1 cellular context compared by ENCODE assay signal in the genomic region with DNA sequence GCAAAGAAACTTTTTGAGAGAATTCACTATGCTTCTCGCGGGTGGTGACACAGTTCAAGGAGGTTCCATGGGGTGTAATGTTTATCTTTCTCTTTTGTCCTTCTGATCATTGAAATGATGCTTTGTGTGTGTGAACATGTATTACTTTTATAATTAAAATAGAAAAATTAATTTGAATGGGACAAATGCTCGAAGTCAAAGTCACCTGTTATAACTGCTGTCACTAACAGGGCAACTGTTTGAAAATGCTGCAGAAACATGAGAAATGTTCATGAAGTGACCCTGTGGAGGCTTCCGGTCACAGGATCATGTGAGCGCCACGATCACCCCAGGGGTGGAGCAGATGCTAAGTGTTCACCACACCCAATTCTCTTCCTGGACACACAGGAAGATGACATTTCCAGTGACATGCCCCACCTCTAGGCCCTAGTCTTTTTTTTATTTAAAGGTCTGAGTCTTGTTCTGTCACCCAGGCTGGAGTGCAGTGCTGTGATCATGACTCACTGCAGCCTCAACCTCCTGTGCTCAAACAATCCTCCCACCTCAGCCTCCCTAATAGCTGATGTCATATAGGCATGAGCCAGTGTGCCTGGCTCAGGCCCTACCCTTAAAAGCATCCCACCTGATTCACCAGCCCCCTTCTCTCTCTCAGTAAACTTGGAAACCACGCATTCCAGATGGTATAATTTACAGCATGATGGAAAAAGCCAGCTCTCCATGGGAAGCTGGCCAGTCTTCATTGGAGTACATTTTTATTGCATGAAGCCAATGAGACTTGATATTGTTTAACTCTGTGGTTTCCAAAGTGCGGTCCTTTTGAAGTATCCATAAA.
A peak's percentile ranks its signal among the peaks of the same experiment; 100 is the strongest.
TF ChIP-seq lines count a peak whose summit lies in the region.

No MANE protein-coding gene starts in this region.

TF ChIP-seq in K562, 482 proteins besides CTCF, POLR2A, EP300 and RAD21 (continued from another document and continues in another):
- TF ChIP-seq CHD7 (IDR thresholded peaks at IDR 0.05; ENCODE audit: low read depth, low read length): no peak
- TF ChIP-seq TEAD4 (IDR thresholded peaks at IDR 0.05; ENCODE audit: low read length): peak; percentile 4; the same call in 1 of the 2 replicates
- no peak for TF ChIP-seq TEAD4 (CRISPR knock-in tag; IDR thresholded peaks at IDR 0.05; ENCODE audit: borderline replicate concordance)
- TF ChIP-seq ZNF124 (CRISPR knock-in tag; IDR thresholded peaks at IDR 0.05): no peak
- peak; percentile 67 for TF ChIP-seq KLF1 (tag; IDR thresholded peaks at IDR 0.05)
- no peak for TF ChIP-seq STAT5A (IDR thresholded peaks at IDR 0.05; ENCODE audit: borderline replicate concordance, low read length)
- TF ChIP-seq TAL1 (IDR thresholded peaks at IDR 0.05): no peak
- no peak for TF ChIP-seq ZNF778 (CRISPR knock-in tag; IDR thresholded peaks at IDR 0.05)
- TF ChIP-seq ELF1 (tag; IDR thresholded peaks at IDR 0.05): peak; percentile 88
- no peak for TF ChIP-seq ZNF311 (CRISPR knock-in tag; IDR thresholded peaks at IDR 0.05)
- TF ChIP-seq SMARCE1 (IDR thresholded peaks at IDR 0.05): peak; percentile 59
- 0 out of 2 replicates have a peak, but pooled peaks have one; percentile 21 for TF ChIP-seq ELF2 (CRISPR knock-in tag; IDR thresholded peaks at IDR 0.05)
- TF ChIP-seq GTF2F1 (IDR thresholded peaks at IDR 0.05; ENCODE audit: low read depth, low read length): no peak
- no peak for TF ChIP-seq ZNF277 (CRISPR knock-in tag; IDR thresholded peaks at IDR 0.05; ENCODE audit: borderline replicate concordance)
- no peak for TF ChIP-seq CHD1 (IDR thresholded peaks at IDR 0.05; ENCODE audit: low read length)
- TF ChIP-seq, protein P1, sequence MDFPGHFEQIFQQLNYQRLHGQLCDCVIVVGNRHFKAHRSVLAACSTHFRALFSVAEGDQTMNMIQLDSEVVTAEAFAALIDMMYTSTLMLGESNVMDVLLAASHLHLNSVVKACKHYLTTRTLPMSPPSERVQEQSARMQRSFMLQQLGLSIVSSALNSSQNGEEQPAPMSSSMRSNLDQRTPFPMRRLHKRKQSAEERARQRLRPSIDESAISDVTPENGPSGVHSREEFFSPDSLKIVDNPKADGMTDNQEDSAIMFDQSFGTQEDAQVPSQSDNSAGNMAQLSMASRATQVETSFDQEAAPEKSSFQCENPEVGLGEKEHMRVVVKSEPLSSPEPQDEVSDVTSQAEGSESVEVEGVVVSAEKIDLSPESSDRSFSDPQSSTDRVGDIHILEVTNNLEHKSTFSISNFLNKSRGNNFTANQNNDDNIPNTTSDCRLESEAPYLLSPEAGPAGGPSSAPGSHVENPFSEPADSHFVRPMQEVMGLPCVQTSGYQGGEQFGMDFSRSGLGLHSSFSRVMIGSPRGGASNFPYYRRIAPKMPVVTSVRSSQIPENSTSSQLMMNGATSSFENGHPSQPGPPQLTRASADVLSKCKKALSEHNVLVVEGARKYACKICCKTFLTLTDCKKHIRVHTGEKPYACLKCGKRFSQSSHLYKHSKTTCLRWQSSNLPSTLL (IDR thresholded peaks at IDR 0.05): no peak
- no peak for TF ChIP-seq SP2 (IDR thresholded peaks at IDR 0.05; ENCODE audit: extremely low read depth, low read depth, low read length, poor library complexity, severe bottlenecking)
- TF ChIP-seq, protein P2, sequence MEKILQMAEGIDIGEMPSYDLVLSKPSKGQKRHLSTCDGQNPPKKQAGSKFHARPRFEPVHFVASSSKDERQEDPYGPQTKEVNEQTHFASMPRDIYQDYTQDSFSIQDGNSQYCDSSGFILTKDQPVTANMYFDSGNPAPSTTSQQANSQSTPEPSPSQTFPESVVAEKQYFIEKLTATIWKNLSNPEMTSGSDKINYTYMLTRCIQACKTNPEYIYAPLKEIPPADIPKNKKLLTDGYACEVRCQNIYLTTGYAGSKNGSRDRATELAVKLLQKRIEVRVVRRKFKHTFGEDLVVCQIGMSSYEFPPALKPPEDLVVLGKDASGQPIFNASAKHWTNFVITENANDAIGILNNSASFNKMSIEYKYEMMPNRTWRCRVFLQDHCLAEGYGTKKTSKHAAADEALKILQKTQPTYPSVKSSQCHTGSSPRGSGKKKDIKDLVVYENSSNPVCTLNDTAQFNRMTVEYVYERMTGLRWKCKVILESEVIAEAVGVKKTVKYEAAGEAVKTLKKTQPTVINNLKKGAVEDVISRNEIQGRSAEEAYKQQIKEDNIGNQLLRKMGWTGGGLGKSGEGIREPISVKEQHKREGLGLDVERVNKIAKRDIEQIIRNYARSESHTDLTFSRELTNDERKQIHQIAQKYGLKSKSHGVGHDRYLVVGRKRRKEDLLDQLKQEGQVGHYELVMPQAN (IDR thresholded peaks at IDR 0.05; ENCODE audit: borderline replicate concordance): no peak; the same call in 1 of the 2 replicates
- peak; percentile 58 for TF ChIP-seq EP400 (IDR thresholded peaks at IDR 0.05)
- no peak for TF ChIP-seq CHD4 (IDR thresholded peaks at IDR 0.05; ENCODE audit: insufficient read depth, insufficient replicate concordance, low read depth, low read length, poor library complexity, severe bottlenecking)
- no peak for TF ChIP-seq IRF2 (CRISPR knock-in tag; IDR thresholded peaks at IDR 0.05)
- no peak for TF ChIP-seq ZNF75A (CRISPR knock-in tag; IDR thresholded peaks at IDR 0.05)
- TF ChIP-seq ZBTB11 (CRISPR knock-in tag; IDR thresholded peaks at IDR 0.05): peak in 1 of 3 experiments; percentile 49; a peak in 2 of 6 replicates
- TF ChIP-seq L3MBTL2 (IDR thresholded peaks at IDR 0.05): peak; percentile 82
- TF ChIP-seq SRSF7 (optimal IDR thresholded peaks at IDR 0.05; ENCODE audit: low read depth, low read length): no peak
- TF ChIP-seq ZFP30 (CRISPR knock-in tag; IDR thresholded peaks at IDR 0.05; ENCODE audit: borderline replicate concordance): no peak
- TF ChIP-seq ZNF12 (CRISPR knock-in tag; IDR thresholded peaks at IDR 0.05): no peak
- no peak for TF ChIP-seq SETDB1 (IDR thresholded peaks at IDR 0.05; ENCODE audit: low read length)
- peak; percentile 36; the same call in 1 of the 2 replicates for TF ChIP-seq SOX6 (IDR thresholded peaks at IDR 0.05)
- TF ChIP-seq PML (IDR thresholded peaks at IDR 0.05; ENCODE audit: low read length): no peak
- TF ChIP-seq PTBP1 (IDR thresholded peaks at IDR 0.05; ENCODE audit: low read depth, low read length): no peak
- TF ChIP-seq, protein P3, sequence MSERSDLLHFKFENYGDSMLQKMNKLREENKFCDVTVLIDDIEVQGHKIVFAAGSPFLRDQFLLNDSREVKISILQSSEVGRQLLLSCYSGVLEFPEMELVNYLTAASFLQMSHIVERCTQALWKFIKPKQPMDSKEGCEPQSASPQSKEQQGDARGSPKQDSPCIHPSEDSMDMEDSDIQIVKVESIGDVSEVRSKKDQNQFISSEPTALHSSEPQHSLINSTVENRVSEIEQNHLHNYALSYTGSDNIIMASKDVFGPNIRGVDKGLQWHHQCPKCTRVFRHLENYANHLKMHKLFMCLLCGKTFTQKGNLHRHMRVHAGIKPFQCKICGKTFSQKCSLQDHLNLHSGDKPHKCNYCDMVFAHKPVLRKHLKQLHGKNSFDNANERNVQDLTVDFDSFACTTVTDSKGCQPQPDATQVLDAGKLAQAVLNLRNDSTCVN (CRISPR knock-in tag; IDR thresholded peaks at IDR 0.05): no peak
- TF ChIP-seq ZFPM2 (CRISPR knock-in tag; IDR thresholded peaks at IDR 0.05): no peak
- no peak for TF ChIP-seq PHTF2 (CRISPR knock-in tag; IDR thresholded peaks at IDR 0.05)
